ENCODE assay signal across 10 cellular contexts in the genomic region with DNA sequence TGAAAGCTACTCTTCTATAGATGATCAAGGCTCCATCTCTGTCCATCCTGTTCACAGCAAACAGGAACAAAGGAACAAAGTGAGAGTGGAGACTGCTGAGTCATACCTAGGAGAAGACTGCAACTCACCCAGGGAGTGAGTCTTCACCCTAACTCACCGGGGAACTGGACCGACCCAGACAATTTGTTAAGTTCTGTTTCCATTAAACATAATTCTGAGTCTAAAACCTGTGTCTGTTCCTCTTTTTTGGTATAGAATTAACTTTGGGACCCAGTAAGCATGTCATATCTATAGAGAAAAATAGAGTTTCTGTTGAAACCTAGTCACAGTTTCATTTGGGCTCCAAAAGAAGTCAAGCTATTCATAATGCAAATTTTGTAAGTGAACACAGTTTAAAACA. TPM values are rescaled to one million over a fixed set of nuclear protein-coding genes. Genes with fewer than 3 reads are reported as not detected.
A peak's percentile ranks its signal among the peaks of the same experiment; 100 is the strongest.
DNase-seq lines count a peak whose midpoint lies in the region; ATAC-seq and TF ChIP-seq lines count a peak whose summit lies in the region.
"Had no signal": no experiment of that assay in that cellular context is flagged by ENCODE, and none has a peak within 500 bp of the region (broad histone marks: within the 10 kb centered on the region; RNA-seq: fewer than 3 reads in every experiment).

No MANE protein-coding gene starts in this region.

- no peaks in the 10 kb centered on the region for H4K20me1 ChIP-seq in PC-9 (ENCODE audit: insufficient read depth)

- no peaks in the 10 kb centered on the region for H3K79me2 ChIP-seq in PC-9 (ENCODE audit: low read depth)

- POLR2A ChIA-PET in PC-9 (lab: Charles Lee; ENCODE audit: unreplicated experiment), result no interaction called here

- BruUV-seq in PC-9 (replicated peaks; lab: Mats Ljungman, UMichigan), result no TSS peak

- peaks cover 9 to 10% of the 10 kb centered on the region in 2 donors for H3K27me3 Mint-ChIP-seq in natural killer cell treated with Interleukin-12 subunit alpha and Interleukin-12 subunit beta and Interleukin-15 and Interleukin-18, amount 100 ng/mL, for 72 hours
- H3K27me3 Mint-ChIP-seq: stimulated activated naive CD8-positive, alpha-beta T cell treated with anti-CD3 and anti-CD28 coated beads, Interleukin-15, amount 100 ng/mL, for 72 hours had no signal

- H3K4me3 ChIP-seq in PC-9, result no peak overlapping the region

- H3K36me3 Mint-ChIP-seq in natural killer cell treated with Interleukin-12 subunit alpha and Interleukin-12 subunit beta and Interleukin-15 and Interleukin-18, amount 100 ng/mL, for 72 hours, result no peaks in the 10 kb centered on the region

- H3K4me1 ChIP-seq in PC-9 (replicated peaks; ENCODE audit: insufficient read depth), result peaks cover 28% of the 10 kb centered on the region

- no peak for TF ChIP-seq CTCF in PC-9 (conservative IDR thresholded peaks at IDR 0.05)

- peak overlapping the region; percentile 69 for H3K27ac ChIP-seq in PC-9

- intact Hi-C loops in PC-9 (cut with micrococcal nuclease; ENCODE audit: unreplicated experiment) (no loop called here), cardiac septum (cut with DNase I) (no loop called here)

- H3K9me2 ChIP-seq in PC-9 (ENCODE audit: insufficient read depth), result no peaks in the 10 kb centered on the region

- 0 out of 2 replicates have a peak, but pooled peaks cover 8% of the 10 kb centered on the region for H3K9me3 ChIP-seq in PC-9 (ENCODE audit: insufficient read depth, low read depth)

- no peak overlapping the region for H3K27ac Mint-ChIP-seq in natural killer cell treated with Interleukin-12 subunit alpha and Interleukin-12 subunit beta and Interleukin-15 and Interleukin-18, amount 100 ng/mL, for 72 hours
- H3K27ac Mint-ChIP-seq: stimulated activated naive CD8-positive, alpha-beta T cell treated with anti-CD3 and anti-CD28 coated beads, Interleukin-15, amount 100 ng/mL, for 72 hours had no signal

- H3K4me3 Mint-ChIP-seq in natural killer cell treated with Interleukin-12 subunit alpha and Interleukin-12 subunit beta and Interleukin-15 and Interleukin-18, amount 100 ng/mL, for 72 hours, result no peak overlapping the region
- H3K4me3 Mint-ChIP-seq: stimulated activated naive CD8-positive, alpha-beta T cell treated with anti-CD3 and anti-CD28 coated beads, Interleukin-15, amount 100 ng/mL, for 72 hours had no signal

- peak; percentile 71 for ATAC-seq in GM19438 (IDR thresholded peaks at IDR 0.05; ENCODE audit: low read depth, unreplicated experiment)
- ATAC-seq in HG02981 (IDR thresholded peaks at IDR 0.05; ENCODE audit: unreplicated experiment), result peak; percentile 69
- no peak for ATAC-seq in natural killer cell treated with Interleukin-12 subunit alpha and Interleukin-12 subunit beta and Interleukin-15 and Interleukin-18, amount 100 ng/mL, for 72 hours
- ATAC-seq: stimulated activated naive CD8-positive, alpha-beta T cell treated with anti-CD3 and anti-CD28 coated beads, Interleukin-15, amount 100 ng/mL, for 72 hours had no signal

- DNase-seq in A172 (ENCODE audit: low spot score) (peak; percentile 35), PC-9 (no peak), NCI-H2107 (lab: John Stamatoyannopoulos, UW) (no peak), cardiac septum (ENCODE audit: low spot score) (no peak), NCI-H524 treated with DMSO at 0.1 percent for 48 hours (lab: John Stamatoyannopoulos, UW) (no peak)
- no peak for DNase-seq in natural killer cell treated with Interleukin-12 subunit alpha and Interleukin-12 subunit beta and Interleukin-15 and Interleukin-18, amount 100 ng/mL, for 72 hours (ENCODE audit: low spot score)
- DNase-seq: NCI-H2029 treated with DMSO at 0.1 percent for 48 hours; stimulated activated naive CD8-positive, alpha-beta T cell treated with anti-CD3 and anti-CD28 coated beads, Interleukin-15, amount 100 ng/mL, for 72 hours had no signal

- H2AFZ ChIP-seq in PC-9, result no peak overlapping the region

- no peaks in the 10 kb centered on the region for H3K4me1 Mint-ChIP-seq in natural killer cell treated with Interleukin-12 subunit alpha and Interleukin-12 subunit beta and Interleukin-15 and Interleukin-18, amount 100 ng/mL, for 72 hours (ENCODE audit: low read depth in 2 of 2)
- H3K4me1 Mint-ChIP-seq: stimulated activated naive CD8-positive, alpha-beta T cell treated with anti-CD3 and anti-CD28 coated beads, Interleukin-15, amount 100 ng/mL, for 72 hours had no signal

- H3F3A ChIP-seq in PC-9 (ENCODE audit: insufficient read depth, low read depth), result peaks cover 11% of the 10 kb centered on the region; the same call in 1 of the 2 replicates

- H3K9me3 Mint-ChIP-seq in natural killer cell treated with Interleukin-12 subunit alpha and Interleukin-12 subunit beta and Interleukin-15 and Interleukin-18, amount 100 ng/mL, for 72 hours, result no peaks in the 10 kb centered on the region
- H3K9me3 Mint-ChIP-seq: stimulated activated naive CD8-positive, alpha-beta T cell treated with anti-CD3 and anti-CD28 coated beads, Interleukin-15, amount 100 ng/mL, for 72 hours had no signal

- H3K36me3 ChIP-seq in PC-9 (ENCODE audit: low read depth), result 0 out of 2 replicates have a peak, but pooled peaks cover 4% of the 10 kb centered on the region

- 0 out of 2 replicates have a peak overlapping the region, but pooled peaks have one; percentile 16 for H3K4me2 ChIP-seq in PC-9

- CTCF ChIA-PET in PC-9 (lab: Charles Lee), result no interaction called here

- H3K27me3 ChIP-seq in PC-9 (ENCODE audit: insufficient read depth, low read depth), result no peaks in the 10 kb centered on the region

RNA-seq across cellular contexts. Expression of gene CCDC80, which starts 21.6 kb away (rescaled TPM):
- 24.4 and 56.8 TPM in 2 replicates for total RNA-seq in A172 (2014; rRNA removed; shearing (Covaris generic))
- 142 and 162 TPM in 2 replicates for total RNA-seq in PC-9 (2021)
- total RNA-seq in natural killer cell treated with Interleukin-12 subunit alpha and Interleukin-12 subunit beta and Interleukin-15 and Interleukin-18, amount 100 ng/mL, for 72 hours, result under 1 TPM in 1 of 2 donors, not detected in 1; 0.28 TPM
- 122 TPM for total RNA-seq in cardiac septum

RNA-seq across cellular contexts. Expression of gene SLC35A5, which starts 57.5 kb away (rescaled TPM):
- 47.5 and 48.4 TPM in 2 replicates for total RNA-seq in A172 (2014; rRNA removed; shearing (Covaris generic))
- 24.2 and 35.7 TPM in 2 replicates for total RNA-seq in PC-9 (2021)
- 10 to 100 TPM in 1 of 2 donors, 1 to 10 TPM in 1; 9.9 to 18.0 TPM for total RNA-seq in natural killer cell treated with Interleukin-12 subunit alpha and Interleukin-12 subunit beta and Interleukin-15 and Interleukin-18, amount 100 ng/mL, for 72 hours
- total RNA-seq in cardiac septum, result 18.6 TPM

RNA-seq across cellular contexts. Expression of gene ATG3, which starts 57.5 kb away (rescaled TPM):
- 87.3 and 136 TPM in 2 replicates for total RNA-seq in A172 (2014; rRNA removed; shearing (Covaris generic))
- 66.8 and 68.9 TPM in 2 replicates for total RNA-seq in PC-9 (2021)
- 10 to 100 TPM; 44.7 to 54.3 TPM for total RNA-seq in natural killer cell treated with Interleukin-12 subunit alpha and Interleukin-12 subunit beta and Interleukin-15 and Interleukin-18, amount 100 ng/mL, for 72 hours
- total RNA-seq in cardiac septum, result 41.0 TPM

Comparison
In these comparisons a context has a peak if more than half of its experiments do, and no peak if none do; other contexts are left out.
1. ATAC-seq: peak in GM19438 (single experiment) and HG02981 (single experiment); none in natural killer cell treated with Interleukin-12 subunit alpha and Interleukin-12 subunit beta and Interleukin-15 and Interleukin-18, amount 100 ng/mL, for 72 hours (0 of 2).
2. RNA of gene CCDC80, which starts 21.6 kb away (total RNA-seq): 142 to 162 TPM in PC-9, 122 TPM in cardiac septum (single experiment) and 24.4 to 56.8 TPM in A172; 0.28 TPM in natural killer cell treated with Interleukin-12 subunit alpha and Interleukin-12 subunit beta and Interleukin-15 and Interleukin-18, amount 100 ng/mL, for 72 hours; every median in the first group is over 10 times any median in the second.